In genomic region chr12:1310684-1311083, GRCh38 we compare ENCODE assay signal across 19 cellular contexts.
"Had no signal": no experiment of that assay in that cellular context is flagged by ENCODE, and none has a peak within 500 bp of the region (broad histone marks: within the 10 kb centered on the region; RNA-seq: fewer than 3 reads in every experiment).

No MANE protein-coding gene starts in this region.

- DNase-seq: activated CD4-positive, alpha-beta memory T cell treated with anti-CD3 and anti-CD28 coated beads for 36 hours; activated CD4-positive, alpha-beta T cell treated with anti-CD3 and anti-CD28 coated beads for 4 hours; activated CD8-positive, alpha-beta memory T cell treated with anti-CD3 and anti-CD28 coated beads, Interleukin-2, amount 10 ng/mL, durations not matched to agents 7 days and 5 days; activated naive CD4-positive, alpha-beta T cell treated with anti-CD3 and anti-CD28 coated beads, Interleukin-2, amount 50 U/mL, for 16 hours; dorsolateral prefrontal cortex; left colon; midbrain; ovary; stimulated activated naive CD4-positive, alpha-beta T cell; thyroid gland had no signal

- H3K27me3 ChIP-seq: ascending aorta, dorsolateral prefrontal cortex, hepatocyte, neural progenitor cell, ovary, thyroid gland had no signal

- ATAC-seq: activated CD8-positive, alpha-beta memory T cell treated with anti-CD3 and anti-CD28 coated beads, Interleukin-2, amount 10 ng/mL, durations not matched to agents 7 days and 5 days; left colon; WTC11 had no signal

- H3K27ac ChIP-seq: ascending aorta, dorsolateral prefrontal cortex, hepatocyte, neural progenitor cell, ovary, SK-N-MC, thyroid gland had no signal

- H3K4me1 Mint-ChIP-seq: activated CD8-positive, alpha-beta memory T cell treated with anti-CD3 and anti-CD28 coated beads, Interleukin-2, amount 10 ng/mL, durations not matched to agents 7 days and 5 days had no signal

- H3K4me2 ChIP-seq: hepatocyte, neural progenitor cell had no signal

- H3K27ac Mint-ChIP-seq: activated CD4-positive, alpha-beta memory T cell treated with anti-CD3 and anti-CD28 coated beads for 36 hours; activated CD8-positive, alpha-beta memory T cell treated with anti-CD3 and anti-CD28 coated beads, Interleukin-2, amount 10 ng/mL, durations not matched to agents 7 days and 5 days; neural progenitor cell; T-helper 2 cell treated with Interferon-gamma antibody and Interleukin-4, amounts not matched to agents 5 μg/mL and 100 μg/mL, for 36 hours; WTC11 had no signal

- H3K9me3 ChIP-seq: thyroid gland had no signal

- H3K36me3 ChIP-seq: neural progenitor cell, ovary, thyroid gland had no signal

- H3K4me3 ChIP-seq: ascending aorta, dorsolateral prefrontal cortex, hepatocyte, lung, neural progenitor cell, ovary, SK-N-MC, thyroid gland had no signal

- H3K79me2 ChIP-seq: hepatocyte had no signal

- H3K4me1 ChIP-seq: ascending aorta had no signal

- H3K27me3 Mint-ChIP-seq: activated CD4-positive, alpha-beta memory T cell treated with anti-CD3 and anti-CD28 coated beads for 36 hours; activated CD8-positive, alpha-beta memory T cell treated with anti-CD3 and anti-CD28 coated beads, Interleukin-2, amount 10 ng/mL, durations not matched to agents 7 days and 5 days had no signal

- H3K4me3 Mint-ChIP-seq: activated CD4-positive, alpha-beta memory T cell treated with anti-CD3 and anti-CD28 coated beads for 36 hours; activated CD8-positive, alpha-beta memory T cell treated with anti-CD3 and anti-CD28 coated beads, Interleukin-2, amount 10 ng/mL, durations not matched to agents 7 days and 5 days; neural progenitor cell; T-helper 2 cell treated with Interferon-gamma antibody and Interleukin-4, amounts not matched to agents 5 μg/mL and 100 μg/mL, for 36 hours; WTC11 had no signal

- H2AFZ ChIP-seq: hepatocyte, neural progenitor cell had no signal

- FAIRE-seq: colon, TTC549 had no signal

- H3K9ac ChIP-seq: neural progenitor cell had no signal
